In genomic region chr9:126663661-126664072, GRCh38 we compare ENCODE assay signal across 20 cellular contexts. TPM values are rescaled to one million over a fixed set of nuclear protein-coding genes. Genes with fewer than 3 reads are reported as not detected.
DNase-seq lines count a peak whose midpoint lies in the region; ATAC-seq and TF ChIP-seq lines count a peak whose summit lies in the region.
"Had no signal": no experiment of that assay in that cellular context is flagged by ENCODE, and none has a peak within 500 bp of the region (broad histone marks: within the 10 kb centered on the region; RNA-seq: fewer than 3 reads in every experiment).

No MANE protein-coding gene starts in this region.

- H3K9me3 ChIP-seq in psoas muscle (no peaks in the 10 kb centered on the region), aorta (ENCODE audit: control insufficient read depth, low read length) (no peaks in the 10 kb centered on the region)
- H3K9me3 ChIP-seq: esophagus muscularis mucosa, suprapubic skin had no signal

- no peak for TF ChIP-seq CTCF in psoas muscle (IDR thresholded peaks at IDR 0.05)

- no peaks in the 10 kb centered on the region for H3K36me3 ChIP-seq in psoas muscle (ENCODE audit: insufficient read depth in 1 of 2, low read depth in 1 of 2)
- no peaks in the 10 kb centered on the region for H3K36me3 ChIP-seq in aorta (ENCODE audit: control insufficient read depth in 1 of 2, insufficient read depth in 2 of 2, low read length in 1 of 2)
- H3K36me3 ChIP-seq: cardiac muscle cell, esophagus muscularis mucosa, suprapubic skin had no signal

- H3K27me3 ChIP-seq in psoas muscle (ENCODE audit: insufficient read depth in 3 of 3, low read length in 2 of 3) (peaks cover 0 to 8% (median 1%) of the 10 kb centered on the region in 3 donors), aorta (ENCODE audit: control insufficient read depth in 1 of 2, insufficient read depth in 2 of 2, low read length in 1 of 2) (no peaks in the 10 kb centered on the region)

- intact Hi-C loops in psoas muscle (cut with DNase I) (no loop called here), aorta (cut with DNase I) (no loop called here)

- ATAC-seq in psoas muscle: peak in 3 of 4 donors; percentile 31 to 37 (median 35)
- ATAC-seq in GM21723 (IDR thresholded peaks at IDR 0.05; ENCODE audit: unreplicated experiment): no peak
- ATAC-seq in aorta (ENCODE audit: low FRiP score): no peak
- ATAC-seq in HG02885 (IDR thresholded peaks at IDR 0.05; ENCODE audit: poor library complexity, unreplicated experiment): no peak

- H3K27ac ChIP-seq in psoas muscle (no peak overlapping the region), aorta (ENCODE audit: low read depth in 1 of 2, low read length in 2 of 2) (no peak overlapping the region)
- H3K27ac ChIP-seq: cardiac muscle cell, esophagus muscularis mucosa, suprapubic skin had no signal

- no peak overlapping the region for H3K4me3 ChIP-seq in psoas muscle
- H3K4me3 ChIP-seq in aorta (ENCODE audit: low read length in 2 of 2): no peak overlapping the region
- H3K4me3 ChIP-seq: cardiac muscle cell, esophagus muscularis mucosa, suprapubic skin had no signal

- H3K4me1 ChIP-seq in psoas muscle (peaks cover 5% of the 10 kb centered on the region), aorta (ENCODE audit: control insufficient read depth in 1 of 2, insufficient read depth in 2 of 2, low read length in 2 of 2) (no peaks in the 10 kb centered on the region)

- DNase-seq in DMS79 treated with DMSO at 0.1 percent for 48 hours (lab: John Stamatoyannopoulos, UW) (peak; percentile 32), NCI-H1105 treated with DMSO at 0.1 percent for 48 hours (lab: John Stamatoyannopoulos, UW) (peak; percentile 61), dermis blood vessel endothelial cell (peak; percentile 20), psoas muscle (no peak), aorta (no peak)
- DNase-seq: activated CD4-positive, alpha-beta T cell treated with anti-CD3 and anti-CD28 coated beads for 48 hours; activated CD8-positive, alpha-beta memory T cell treated with anti-CD3 and anti-CD28 coated beads, Interleukin-2, amount 50 U/mL, for 48 hours; activated gamma-delta T cell; Karpas-422; NCI-H1436 treated with DMSO at 0.1 percent for 48 hours; NCI-H446; SHP77 had no signal

- 25 to 31% (median 27%) methylated on average over 7 of the region's 7 CpGs for WGBS in psoas muscle, 3 donors
- 4 to 6% methylated on average over 7 of the region's 7 CpGs for WGBS in aorta, 2 donors

RNA-seq across cellular contexts. Expression of gene LMX1B, which starts 49.9 kb away (rescaled TPM):
- total RNA-seq in dermis blood vessel endothelial cell (not detected in 2 replicates), psoas muscle (under 1 TPM in 3 of 4 donors, not detected in 1; 0.13 to 0.26 (median 0.20) TPM), aorta (1 to 10 TPM in 1 of 2 donors, under 1 TPM in 1; 0.32 to 1.6 TPM)
- polyA plus RNA-seq in psoas muscle (under 1 TPM; 0.01 to 0.04 (median 0.01) TPM), aorta (not detected)
- total RNA-seq: cardiac muscle cell, HT-29, liver, renal cortical epithelial cell had no signal
- polyA plus RNA-seq: cardiac muscle cell, liver had no signal

Comparison
In these comparisons a context has a peak if more than half of its experiments do, and no peak if none do; other contexts are left out.
1. DNase-seq: peak in DMS79 treated with DMSO at 0.1 percent for 48 hours (single experiment), NCI-H1105 treated with DMSO at 0.1 percent for 48 hours (single experiment) and dermis blood vessel endothelial cell (single experiment); none in psoas muscle (0 of 2) and aorta (0 of 2).
2. ATAC-seq: peak in psoas muscle (3 of 4); none in GM21723 (single experiment), aorta (single experiment) and HG02885 (single experiment).